Comparison of ENCODE assay signal across 8 cellular contexts in the genomic region with DNA sequence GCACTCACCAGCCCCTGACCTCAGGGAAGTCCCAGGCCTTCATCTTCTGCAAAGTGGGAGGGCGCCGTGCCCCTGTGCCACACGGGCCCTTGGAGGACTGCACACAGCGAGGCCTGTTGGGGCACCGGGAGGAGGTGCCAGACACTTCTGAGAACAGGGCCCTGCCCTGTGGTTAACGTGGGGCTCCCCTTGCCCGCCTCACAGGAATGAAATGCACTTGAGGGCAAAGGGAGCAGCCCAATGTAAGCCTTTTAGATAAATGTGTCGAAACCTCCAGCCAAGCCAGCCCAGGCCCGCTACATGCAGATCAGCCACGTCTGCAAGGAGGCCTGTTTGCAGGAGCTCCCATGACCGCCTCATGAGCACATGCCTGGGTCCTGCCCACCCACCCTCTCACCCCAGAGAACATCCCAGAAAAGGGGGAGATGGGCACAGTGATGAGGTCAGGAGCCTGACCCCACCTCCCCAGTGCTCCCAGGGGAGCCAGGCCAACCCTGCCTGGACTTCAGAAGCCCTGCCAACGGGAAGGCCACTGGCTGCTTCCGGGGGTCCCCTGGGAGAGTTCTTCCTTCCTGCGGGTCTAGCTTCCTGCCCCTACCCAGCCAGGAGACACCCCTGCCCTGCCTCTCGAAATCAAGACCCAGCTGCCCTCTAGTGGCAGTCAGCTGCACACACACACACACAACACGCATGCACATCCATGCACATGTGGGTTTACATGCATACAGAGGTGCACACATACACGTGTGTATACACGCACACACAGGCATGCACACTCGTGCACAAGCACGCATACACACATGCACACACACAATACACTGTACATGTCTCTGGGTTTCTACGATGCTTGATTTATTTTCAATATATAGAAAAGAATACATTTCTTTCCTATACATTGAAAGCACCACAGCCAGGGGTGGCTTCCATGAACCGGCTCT.
DNase-seq lines count a peak whose midpoint lies in the region; ATAC-seq and TF ChIP-seq lines count a peak whose summit lies in the region.

No MANE protein-coding gene starts in this region.

- no peak overlapping the region for H3K4me3 ChIP-seq in GM12875 (ENCODE audit: low read depth, low read length)

- H3K4me1 Mint-ChIP-seq in activated naive CD4-positive, alpha-beta T cell treated with anti-CD3 and anti-CD28 coated beads, Interleukin-2, amount 10 ng/mL, durations not matched to agents 7 days and 5 days: peaks cover 9% of the 10 kb centered on the region

- ATAC-seq in HG03520 (IDR thresholded peaks at IDR 0.05; ENCODE audit: unreplicated experiment): no peak

- CTCF ChIA-PET in activated naive CD4-positive, alpha-beta T cell treated with anti-CD3 and anti-CD28 coated beads, Interleukin-2, amount 10 ng/mL, durations not matched to agents 7 days and 5 days (lab: Charles Lee): interaction anchor here (0.9 to 1.1 kb wide), 2 partner anchors 8 to 9 kb away, joined by 3 to 4 read pairs; no protein-coding TSS in a partner anchor

- peaks cover 16% of the 10 kb centered on the region for H3K27me3 Mint-ChIP-seq in activated naive CD4-positive, alpha-beta T cell treated with anti-CD3 and anti-CD28 coated beads, Interleukin-2, amount 10 ng/mL, durations not matched to agents 7 days and 5 days

- no peaks in the 10 kb centered on the region for H3K36me3 Mint-ChIP-seq in activated naive CD4-positive, alpha-beta T cell treated with anti-CD3 and anti-CD28 coated beads, Interleukin-2, amount 10 ng/mL, durations not matched to agents 7 days and 5 days

- peak; percentile 76 for TF ChIP-seq CTCF in GM12875 (IDR thresholded peaks at IDR 0.05; ENCODE audit: borderline replicate concordance, insufficient read depth, low read depth, low read length)

- no peak overlapping the region for H3K4me3 Mint-ChIP-seq in activated naive CD4-positive, alpha-beta T cell treated with anti-CD3 and anti-CD28 coated beads, Interleukin-2, amount 10 ng/mL, durations not matched to agents 7 days and 5 days

- DNase-seq in AML-193 (lab: John Stamatoyannopoulos, UW) (peak; percentile 6 to 13), NCI-H345 treated with DMSO at 0.1 percent for 48 hours (lab: John Stamatoyannopoulos, UW; ENCODE audit: unreplicated experiment) (peak; percentile 5), hepatic stellate cell (ENCODE audit: low spot score) (peak; percentile 67), GDM1 (lab: John Stamatoyannopoulos, UW) (no peak)
- DNase-seq in activated naive CD4-positive, alpha-beta T cell treated with anti-CD3 and anti-CD28 coated beads, Interleukin-2, amount 10 ng/mL, durations not matched to agents 7 days and 5 days: peak; percentile 56
- DNase-seq in stimulated activated CD4-positive, alpha-beta T cell treated with anti-CD3 and anti-CD28 coated beads, Interleukin-12 subunit alpha, Interleukin-12 subunit beta, amount 100 ng/mL, for 4 hours: peak; percentile 16

- peaks cover 9% of the 10 kb centered on the region for H3K9me3 Mint-ChIP-seq in activated naive CD4-positive, alpha-beta T cell treated with anti-CD3 and anti-CD28 coated beads, Interleukin-2, amount 10 ng/mL, durations not matched to agents 7 days and 5 days

- no peak overlapping the region for H3K27ac Mint-ChIP-seq in activated naive CD4-positive, alpha-beta T cell treated with anti-CD3 and anti-CD28 coated beads, Interleukin-2, amount 10 ng/mL, durations not matched to agents 7 days and 5 days
